ENCODE assay signal across 8 cellular contexts in the genomic region with DNA sequence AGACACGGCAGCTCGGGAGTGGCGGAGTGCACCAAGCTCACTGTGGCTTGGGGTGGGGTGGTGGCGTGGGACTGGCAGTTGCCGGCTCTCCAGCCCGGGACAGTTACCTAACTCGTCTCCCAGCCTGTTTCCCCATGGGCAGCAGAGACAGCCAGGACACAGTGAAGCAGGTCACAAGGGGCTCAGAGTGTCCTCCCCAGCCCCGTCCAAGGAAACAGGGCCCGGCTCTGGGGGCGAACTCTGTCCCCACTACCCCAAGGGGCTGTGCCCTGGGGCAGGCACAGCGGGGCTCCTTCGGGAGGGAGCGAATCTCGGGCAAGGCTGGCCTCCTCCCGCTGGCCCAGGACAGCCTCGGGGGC. TPM values are rescaled to one million over a fixed set of nuclear protein-coding genes. Genes with fewer than 3 reads are reported as not detected.
DNase-seq lines count a peak whose midpoint lies in the region; ATAC-seq and TF ChIP-seq lines count a peak whose summit lies in the region.

No MANE protein-coding gene starts in this region.

- no peak for TF ChIP-seq POLR2A in prostate gland (IDR thresholded peaks at IDR 0.05)

- H3K36me3 ChIP-seq in RWPE2 (ENCODE audit: low read depth) (no peaks in the 10 kb centered on the region), prostate gland (no peaks in the 10 kb centered on the region)

- DNase-seq in RWPE2 (ENCODE audit: low spot score) (no peak), foreskin fibroblast (peak in 1 of 2 donors; percentile 42), prostate gland (ENCODE audit: low spot score) (peak; percentile 54), epidermal melanocyte (ENCODE audit: insufficient read length, low spot score) (no peak), dedifferentiated amniotic fluid mesenchymal stem cell (ENCODE audit: extremely low spot score) (no peak), UCSD-AML1 (lab: John Stamatoyannopoulos, UW; ENCODE audit: unreplicated experiment) (no peak)

- H3K4me1 ChIP-seq in RWPE2 (ENCODE audit: insufficient read depth, poor library complexity, severe bottlenecking) (peaks cover 8% of the 10 kb centered on the region), prostate gland (replicated peaks) (peaks cover 4% of the 10 kb centered on the region)

- no peak for TF ChIP-seq CTCF in RWPE2 (IDR thresholded peaks at IDR 0.05; ENCODE audit: poor library complexity, severe bottlenecking)
- no peak for TF ChIP-seq CTCF in foreskin fibroblast (IDR thresholded peaks at IDR 0.05; ENCODE audit: low read depth, low read length)
- no peak for TF ChIP-seq CTCF in prostate gland (IDR thresholded peaks at IDR 0.05)

- H3K9me3 ChIP-seq in RWPE2 (ENCODE audit: severe bottlenecking) = no peaks in the 10 kb centered on the region
- no peaks in the 10 kb centered on the region for H3K9me3 ChIP-seq in prostate gland

- H3K4me3 ChIP-seq in RWPE2 (ENCODE audit: severe bottlenecking) (peak overlapping the region; percentile 69), foreskin fibroblast (ENCODE audit: low read depth in 1 of 2, low read length in 2 of 2) (peak overlapping the region; percentile 50 to 59), prostate gland (peak overlapping the region; percentile 68 to 69)

- ATAC-seq in GM19467 (IDR thresholded peaks at IDR 0.05; ENCODE audit: unreplicated experiment) (peak; percentile 6), RWPE2 (ENCODE audit: low read depth) (peak; percentile 28), HG02852 (IDR thresholded peaks at IDR 0.05; ENCODE audit: unreplicated experiment) (no peak)

- H3K27me3 ChIP-seq in RWPE2 (ENCODE audit: insufficient read depth, poor library complexity, severe bottlenecking) (no peaks in the 10 kb centered on the region), prostate gland (replicated peaks; ENCODE audit: insufficient read depth) (no peaks in the 10 kb centered on the region)

- peak overlapping the region; percentile 55 for H3K27ac ChIP-seq in RWPE2 (ENCODE audit: poor library complexity, severe bottlenecking)
- H3K27ac ChIP-seq in prostate gland = peak overlapping the region; percentile 88

- intact Hi-C loops in prostate gland (cut with DNase I) = no loop called here

- WGBS in prostate gland = 7% methylated on average over 16 of the region's 16 CpGs

RNA-seq across cellular contexts. Expression of gene GPR157, which starts 0.8 kb away (rescaled TPM):
- total RNA-seq in prostate gland = 10 to 100 TPM in 1 of 2 donors, 1 to 10 TPM in 1; 5.6 to 10.7 TPM

RNA-seq across cellular contexts. Expression of gene SLC2A5, which starts 58.7 kb away (rescaled TPM):
- 10 to 100 TPM; 25.4 to 55.0 TPM for total RNA-seq in prostate gland
